1 cellular context compared by ENCODE assay signal in genomic region chr12:56189336-56189917, GRCh38.
TF ChIP-seq lines count a peak whose summit lies in the region.

TSS of gene SMARCC2 (minus strand) at chr12:56189483. CDS start at chr12:56189461, 22 bp downstream.

TF ChIP-seq in HepG2, 621 proteins besides CTCF, POLR2A, EP300 and RAD21 (continued from another document and continues in another):
- no peak for TF ChIP-seq ZNF382 (CRISPR knock-in tag; IDR thresholded peaks at IDR 0.05; ENCODE audit: borderline replicate concordance)
- no peak for TF ChIP-seq ZHX2 (IDR thresholded peaks at IDR 0.05; ENCODE audit: low read depth)
- no peak for TF ChIP-seq ZHX2 (CRISPR knock-in tag; IDR thresholded peaks at IDR 0.05; ENCODE audit: borderline replicate concordance)
- peak; percentile 48; the same call in 1 of the 2 replicates for TF ChIP-seq SIN3A (IDR thresholded peaks at IDR 0.05; ENCODE audit: borderline replicate concordance, low read depth, low read length)
- TF ChIP-seq TEAD2 (CRISPR knock-in tag; IDR thresholded peaks at IDR 0.05), result no peak
- no peak for TF ChIP-seq ZNF614 (CRISPR knock-in tag; IDR thresholded peaks at IDR 0.05; ENCODE audit: borderline replicate concordance)
- TF ChIP-seq ZNF446 (CRISPR knock-in tag; IDR thresholded peaks at IDR 0.05), result no peak
- TF ChIP-seq TFAP4 (IDR thresholded peaks at IDR 0.05; ENCODE audit: borderline replicate concordance, low read depth), result no peak
- TF ChIP-seq AHDC1 (CRISPR knock-in tag; IDR thresholded peaks at IDR 0.05; ENCODE audit: borderline replicate concordance), result no peak
- no peak; the same call in 1 of the 2 replicates for TF ChIP-seq NKX3-1 (CRISPR knock-in tag; IDR thresholded peaks at IDR 0.05)
- TF ChIP-seq THAP8 (CRISPR knock-in tag; IDR thresholded peaks at IDR 0.05; ENCODE audit: borderline replicate concordance), result no peak
- TF ChIP-seq ZNF362 (CRISPR knock-in tag; IDR thresholded peaks at IDR 0.05; ENCODE audit: borderline replicate concordance), result no peak
- TF ChIP-seq NFRKB (IDR thresholded peaks at IDR 0.05), result no peak
- 0 out of 2 replicates have a peak, but pooled peaks have one; percentile 18 for TF ChIP-seq ZFP90 (CRISPR knock-in tag; IDR thresholded peaks at IDR 0.05; ENCODE audit: borderline replicate concordance)
- TF ChIP-seq FOSL1 (CRISPR knock-in tag; IDR thresholded peaks at IDR 0.05; ENCODE audit: borderline replicate concordance), result no peak
- TF ChIP-seq ZNF274 (CRISPR knock-in tag; IDR thresholded peaks at IDR 0.05), result no peak
- no peak for TF ChIP-seq ZFP37 (CRISPR knock-in tag; IDR thresholded peaks at IDR 0.05; ENCODE audit: borderline replicate concordance)
- TF ChIP-seq AGO1 (IDR thresholded peaks at IDR 0.05; ENCODE audit: low read depth, low read length, poor library complexity, severe bottlenecking), result no peak
- no peak for TF ChIP-seq ZNF740 (CRISPR knock-in tag; IDR thresholded peaks at IDR 0.05)
- TF ChIP-seq KDM6A (CRISPR knock-in tag; IDR thresholded peaks at IDR 0.05; ENCODE audit: low read depth), result no peak
- no peak for TF ChIP-seq ZNF260 (CRISPR knock-in tag; IDR thresholded peaks at IDR 0.05; ENCODE audit: borderline replicate concordance, low read depth)
- TF ChIP-seq MYPOP (CRISPR knock-in tag; IDR thresholded peaks at IDR 0.05), result peak; percentile 49; the same call in 1 of the 2 replicates
- TF ChIP-seq HMG20A (CRISPR knock-in tag; IDR thresholded peaks at IDR 0.05; ENCODE audit: borderline replicate concordance), result no peak
- no peak for TF ChIP-seq PBX3 (CRISPR knock-in tag; IDR thresholded peaks at IDR 0.05; ENCODE audit: borderline replicate concordance)
- no peak; the same call in none of the 2 replicates for TF ChIP-seq ZNF687 (CRISPR knock-in tag; IDR thresholded peaks at IDR 0.05)
- TF ChIP-seq RXRA (CRISPR knock-in tag; IDR thresholded peaks at IDR 0.05), result no peak
- TF ChIP-seq ZNF639 (CRISPR knock-in tag; conservative IDR thresholded peaks at IDR 0.05), result peak; percentile 71; the same call in 1 of the 2 replicates
- no peak for TF ChIP-seq AHR (CRISPR knock-in tag; IDR thresholded peaks at IDR 0.05)
- no peak for TF ChIP-seq SP140L (CRISPR knock-in tag; IDR thresholded peaks at IDR 0.05; ENCODE audit: borderline replicate concordance)
- no peak for TF ChIP-seq ZNF772 (CRISPR knock-in tag; IDR thresholded peaks at IDR 0.05)
